In the genomic region with DNA sequence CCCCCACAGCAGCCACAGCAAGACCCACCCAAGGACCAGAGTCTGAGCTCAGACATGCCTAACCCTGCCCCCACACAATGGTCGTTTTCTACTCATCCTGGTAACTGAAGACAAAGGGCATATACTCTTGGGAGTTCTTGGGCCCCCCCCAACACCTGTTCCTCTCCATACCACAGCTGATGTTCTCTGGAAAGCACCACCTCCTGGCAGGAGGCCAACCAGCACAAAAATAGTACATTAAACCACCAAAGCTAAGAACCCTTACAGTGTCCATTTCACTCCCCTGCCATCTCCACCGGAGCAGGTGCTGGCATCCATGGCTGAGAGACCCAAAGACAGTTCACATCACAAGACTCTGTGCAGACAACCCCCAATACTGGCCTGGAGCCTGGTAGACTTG, we compare ENCODE assay signal across 18 cellular contexts.
A peak's percentile ranks its signal among the peaks of the same experiment; 100 is the strongest.
DNase-seq lines count a peak whose midpoint lies in the region; ATAC-seq lines count a peak whose summit lies in the region.
"Had no signal": no experiment of that assay in that cellular context is flagged by ENCODE, and none has a peak within 500 bp of the region (broad histone marks: within the 10 kb centered on the region; RNA-seq: fewer than 3 reads in every experiment).

No MANE protein-coding gene starts in this region.

- ATAC-seq in HG03432 (IDR thresholded peaks at IDR 0.05; ENCODE audit: unreplicated experiment) = peak; percentile 47
- no peak for ATAC-seq in HG03135 (IDR thresholded peaks at IDR 0.05; ENCODE audit: unreplicated experiment)
- ATAC-seq in GM18498 (IDR thresholded peaks at IDR 0.05; ENCODE audit: unreplicated experiment) = no peak
- ATAC-seq: stimulated activated naive CD8-positive, alpha-beta T cell treated with anti-CD3 and anti-CD28 coated beads, Interleukin-15, Interleukin-2, amounts not matched to agents 100 U/mL and 50 U/mL, for 24 hours had no signal

- DNase-seq in DMS 273 (lab: John Stamatoyannopoulos, UW; ENCODE audit: unreplicated experiment) (peak; percentile 79), DMS 273 treated with DMSO at 0.1 percent for 48 hours (lab: John Stamatoyannopoulos, UW) (no peak), NCI-H2171 (lab: John Stamatoyannopoulos, UW) (peak; percentile 89), myocyte (ENCODE audit: low read depth) (peak; percentile 98)
- DNase-seq in activated CD4-positive, alpha-beta T cell treated with anti-CD3 and anti-CD28 coated beads for 48 hours = no peak
- DNase-seq: activated CD8-positive, alpha-beta memory T cell treated with anti-CD3 and anti-CD28 coated beads for 24 hours; anterior cingulate cortex; foreskin fibroblast; HFFc6; left ventricle myocardium inferior; naive B cell; NCI-H226; stimulated activated CD4-positive, alpha-beta T cell treated with anti-CD3 and anti-CD28 coated beads, Interleukin-12 subunit alpha, Interleukin-12 subunit beta, amount 100 ng/mL, for 4 hours; stimulated activated naive CD8-positive, alpha-beta T cell treated with anti-CD3 and anti-CD28 coated beads, Interleukin-15, Interleukin-2, amounts not matched to agents 100 U/mL and 50 U/mL, for 24 hours; upper lobe of left lung had no signal

Comparison
In these comparisons a context has a peak if more than half of its experiments do, and no peak if none do; other contexts are left out.
1. DNase-seq: peak in DMS 273 (single experiment), NCI-H2171 (single experiment) and myocyte (single experiment); none in DMS 273 treated with DMSO at 0.1 percent for 48 hours (single experiment) and activated CD4-positive, alpha-beta T cell treated with anti-CD3 and anti-CD28 coated beads for 48 hours (single experiment).